ENCODE assay signal across 8 cellular contexts in the genomic region with DNA sequence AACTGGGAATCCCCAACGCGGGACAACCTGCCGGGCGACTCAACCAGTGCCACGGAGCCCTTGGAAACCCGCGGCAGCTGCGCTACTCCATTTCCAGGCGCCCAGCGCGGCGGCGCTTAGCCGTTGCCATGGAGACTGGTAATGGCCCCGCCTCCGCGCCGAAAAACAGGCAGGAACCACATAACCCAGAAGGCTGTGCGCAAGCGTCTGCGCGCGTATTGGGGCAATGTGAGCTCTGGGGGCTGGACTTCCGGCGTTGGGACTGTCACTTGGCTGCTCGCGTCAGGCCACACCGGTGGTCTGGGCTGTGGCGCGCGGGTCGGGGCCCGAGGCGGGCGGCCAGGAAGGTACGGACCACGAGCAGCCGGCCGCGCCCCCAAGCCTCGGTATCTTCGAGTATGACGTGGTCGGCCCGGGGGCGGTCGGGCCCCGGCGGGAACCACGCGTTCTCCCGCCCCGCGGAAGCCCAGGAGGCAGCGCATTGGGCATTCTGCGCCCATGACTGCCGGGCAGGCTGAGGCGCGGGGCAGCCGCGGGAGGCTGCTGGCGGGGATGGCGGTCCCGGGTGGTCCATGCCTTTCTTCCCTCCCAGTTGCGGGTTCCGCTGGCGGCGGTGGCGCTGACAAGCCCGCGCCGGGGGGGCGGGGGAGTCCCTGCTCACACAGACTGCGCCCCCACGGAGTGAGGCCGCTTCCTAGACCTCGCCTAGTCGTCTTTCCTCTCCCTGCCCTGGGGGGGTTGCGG. TPM values are rescaled to one million over a fixed set of nuclear protein-coding genes. Genes with fewer than 3 reads are reported as not detected.
A peak's percentile ranks its signal among the peaks of the same experiment; 100 is the strongest.
DNase-seq lines count a peak whose midpoint lies in the region; ATAC-seq and TF ChIP-seq lines count a peak whose summit lies in the region.

A gene (plus strand): TSS at position 265 of the 744 bp plus-strand sequence. CDS start 2,080 bp downstream, outside the sequence.

- no peaks in the 10 kb centered on the region for H4K20me1 ChIP-seq in neural cell (ENCODE audit: insufficient read depth)

- peaks cover 28% of the 10 kb centered on the region for H3K27me3 Mint-ChIP-seq in stimulated activated naive CD8-positive, alpha-beta T cell treated with anti-CD3 and anti-CD28 coated beads, Interleukin-15, amount 100 ng/mL, for 72 hours

- H3K4me3 Mint-ChIP-seq in stimulated activated naive CD8-positive, alpha-beta T cell treated with anti-CD3 and anti-CD28 coated beads, Interleukin-15, amount 100 ng/mL, for 72 hours = peak within 1 kb of the TSS; percentile 95 to 96

- no peak for TF ChIP-seq CTCF in fibroblast of villous mesenchyme (IDR thresholded peaks at IDR 0.05; ENCODE audit: insufficient read depth, low read depth, low read length)
- TF ChIP-seq CTCF in neural cell (IDR thresholded peaks at IDR 0.05; ENCODE audit: poor library complexity, severe bottlenecking) = no peak

- H3K79me2 ChIP-seq in neural cell (replicated peaks; ENCODE audit: insufficient read depth, low read length) = no peaks in the 10 kb centered on the region

- peaks cover 37% of the 10 kb centered on the region for H3K4me1 Mint-ChIP-seq in stimulated activated naive CD8-positive, alpha-beta T cell treated with anti-CD3 and anti-CD28 coated beads, Interleukin-15, amount 100 ng/mL, for 72 hours

- peak; percentile 48 for TF ChIP-seq RAD21 in neural cell (conservative IDR thresholded peaks at IDR 0.05)

- peak; percentile 98 for DNase-seq in G401 (ENCODE audit: low spot score)
- DNase-seq in HAP-1 (ENCODE audit: low spot score in 2 of 2) = peak; percentile 96 to 98
- DNase-seq in MG63 = peak; percentile 97
- peak; percentile 96 for DNase-seq in SHP77 (lab: John Stamatoyannopoulos, UW)
- peak; percentile 95 for DNase-seq in activated effector memory CD4-positive, alpha-beta T cell treated with Interleukin-2 at 50 U/mL for 16 hours
- DNase-seq in fibroblast of villous mesenchyme (ENCODE audit: low read depth) = peak; percentile 95
- peak; percentile 91 to 96 for DNase-seq in stimulated activated naive CD8-positive, alpha-beta T cell treated with anti-CD3 and anti-CD28 coated beads, Interleukin-15, amount 100 ng/mL, for 72 hours

- H3K27ac Mint-ChIP-seq in stimulated activated naive CD8-positive, alpha-beta T cell treated with anti-CD3 and anti-CD28 coated beads, Interleukin-15, amount 100 ng/mL, for 72 hours = peak within 1 kb of the TSS in 1 of 2 donors; percentile 77

- in situ Hi-C loops in G401 (cut with HindIII; ENCODE audit: low sequenced_read_pairs) (no loop called here), HAP-1 (cut with MboI; ENCODE audit: low sequenced_read_pairs) (no loop called here)

- H3K4me2 ChIP-seq in neural cell (ENCODE audit: low read length) = peak within 1 kb of the TSS; percentile 59

- peak within 1 kb of the TSS; percentile 45 for H2AFZ ChIP-seq in neural cell (ENCODE audit: low read depth, low read length)

- H3F3A ChIP-seq in neural cell (ENCODE audit: insufficient read depth, low read length, poor library complexity, severe bottlenecking) = no peaks in the 10 kb centered on the region

- H3K9me3 ChIP-seq in HAP-1 (peaks cover 16% of the 10 kb centered on the region), MG63 (peaks cover 29% of the 10 kb centered on the region), neural cell (ENCODE audit: low read length) (no peaks in the 10 kb centered on the region)

- no peaks in the 10 kb centered on the region for H3K9me2 ChIP-seq in neural cell (ENCODE audit: insufficient read depth, low read length)

- H3K27me3 ChIP-seq in HAP-1 (ENCODE audit: low read depth) = no peaks in the 10 kb centered on the region
- no peaks in the 10 kb centered on the region for H3K27me3 ChIP-seq in MG63
- no peaks in the 10 kb centered on the region for H3K27me3 ChIP-seq in neural cell (ENCODE audit: insufficient read depth, low read depth, low read length)

- peaks cover 3% of the 10 kb centered on the region; the same call in 1 of the 2 replicates for H3K4me1 ChIP-seq in HAP-1

- peaks cover 24 to 26% of the 10 kb centered on the region in 2 donors for H3K9me3 Mint-ChIP-seq in stimulated activated naive CD8-positive, alpha-beta T cell treated with anti-CD3 and anti-CD28 coated beads, Interleukin-15, amount 100 ng/mL, for 72 hours

- H3K36me3 ChIP-seq in HAP-1 (replicated peaks) (peaks cover 3% of the 10 kb centered on the region; the same call in 1 of the 2 replicates), MG63 (peaks cover 14% of the 10 kb centered on the region), neural cell (ENCODE audit: insufficient read depth, low read length) (no peaks in the 10 kb centered on the region)

- ATAC-seq in stimulated activated naive CD8-positive, alpha-beta T cell treated with anti-CD3 and anti-CD28 coated beads, Interleukin-15, amount 100 ng/mL, for 72 hours = peak; percentile 98

- H3K9ac ChIP-seq in neural cell (ENCODE audit: low read length) = peak within 1 kb of the TSS; percentile 78

- peak within 1 kb of the TSS; percentile 59 for H3K27ac ChIP-seq in neural cell (ENCODE audit: low read length)

- TF ChIP-seq EP300 in neural cell (conservative IDR thresholded peaks at IDR 0.05; ENCODE audit: poor library complexity, severe bottlenecking) = peak; percentile 60

- H3K4me3 ChIP-seq in HAP-1 (peak within 1 kb of the TSS; percentile 81), MG63 (peak within 1 kb of the TSS; percentile 92), fibroblast of villous mesenchyme (ENCODE audit: low read depth, low read length) (peak within 1 kb of the TSS; percentile 77), neural cell (ENCODE audit: low read length) (peak within 1 kb of the TSS; percentile 98)

TF ChIP-seq in neural cell, 6 proteins besides CTCF, POLR2A, EP300 and RAD21:
- TF ChIP-seq MXI1 (conservative IDR thresholded peaks at IDR 0.05; ENCODE audit: poor library complexity, severe bottlenecking) = peak; percentile 95
- TF ChIP-seq, protein P1, sequence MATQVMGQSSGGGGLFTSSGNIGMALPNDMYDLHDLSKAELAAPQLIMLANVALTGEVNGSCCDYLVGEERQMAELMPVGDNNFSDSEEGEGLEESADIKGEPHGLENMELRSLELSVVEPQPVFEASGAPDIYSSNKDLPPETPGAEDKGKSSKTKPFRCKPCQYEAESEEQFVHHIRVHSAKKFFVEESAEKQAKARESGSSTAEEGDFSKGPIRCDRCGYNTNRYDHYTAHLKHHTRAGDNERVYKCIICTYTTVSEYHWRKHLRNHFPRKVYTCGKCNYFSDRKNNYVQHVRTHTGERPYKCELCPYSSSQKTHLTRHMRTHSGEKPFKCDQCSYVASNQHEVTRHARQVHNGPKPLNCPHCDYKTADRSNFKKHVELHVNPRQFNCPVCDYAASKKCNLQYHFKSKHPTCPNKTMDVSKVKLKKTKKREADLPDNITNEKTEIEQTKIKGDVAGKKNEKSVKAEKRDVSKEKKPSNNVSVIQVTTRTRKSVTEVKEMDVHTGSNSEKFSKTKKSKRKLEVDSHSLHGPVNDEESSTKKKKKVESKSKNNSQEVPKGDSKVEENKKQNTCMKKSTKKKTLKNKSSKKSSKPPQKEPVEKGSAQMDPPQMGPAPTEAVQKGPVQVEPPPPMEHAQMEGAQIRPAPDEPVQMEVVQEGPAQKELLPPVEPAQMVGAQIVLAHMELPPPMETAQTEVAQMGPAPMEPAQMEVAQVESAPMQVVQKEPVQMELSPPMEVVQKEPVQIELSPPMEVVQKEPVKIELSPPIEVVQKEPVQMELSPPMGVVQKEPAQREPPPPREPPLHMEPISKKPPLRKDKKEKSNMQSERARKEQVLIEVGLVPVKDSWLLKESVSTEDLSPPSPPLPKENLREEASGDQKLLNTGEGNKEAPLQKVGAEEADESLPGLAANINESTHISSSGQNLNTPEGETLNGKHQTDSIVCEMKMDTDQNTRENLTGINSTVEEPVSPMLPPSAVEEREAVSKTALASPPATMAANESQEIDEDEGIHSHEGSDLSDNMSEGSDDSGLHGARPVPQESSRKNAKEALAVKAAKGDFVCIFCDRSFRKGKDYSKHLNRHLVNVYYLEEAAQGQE (IDR thresholded peaks at IDR 0.05; ENCODE audit: borderline replicate concordance) = peak; percentile 54
- no peak for TF ChIP-seq EZH2 (IDR thresholded peaks at IDR 0.05; ENCODE audit: borderline replicate concordance, insufficient read depth, low read length, poor library complexity, severe bottlenecking)
- peak; percentile 55 for TF ChIP-seq TAF1 (IDR thresholded peaks at IDR 0.05; ENCODE audit: low read depth)
- peak; percentile 56 for TF ChIP-seq SMC3 (conservative IDR thresholded peaks at IDR 0.05; ENCODE audit: poor library complexity)
- TF ChIP-seq POLR2AphosphoS5 (IDR thresholded peaks at IDR 0.05) = peak; percentile 84

RNA-seq across cellular contexts. Expression of the gene that starts here (rescaled TPM):
- total RNA-seq in G401 (2014; rRNA removed; shearing (Covaris generic)) = 8.1 and 11.0 TPM in 2 replicates
- 11.5 and 22.9 TPM in 2 replicates for total RNA-seq in MG63 (2014; rRNA removed; shearing (Covaris generic); ENCODE audit: low replicate concordance)
- 10.4 and 11.6 TPM in 2 replicates for total RNA-seq in fibroblast of villous mesenchyme
- 7.8 and 10.4 TPM in 2 replicates for polyA plus RNA-seq in neural cell
- 28.4 and 30.9 TPM in 2 replicates for polyA minus RNA-seq in neural cell

Comparison
In these comparisons a context has a peak if more than half of its experiments do, and no peak if none do; other contexts are left out.
1. Peak in every context shown above with its lines: DNase-seq, ATAC-seq, H3K4me3 ChIP-seq and H3K27ac ChIP-seq.